In the genomic region with DNA sequence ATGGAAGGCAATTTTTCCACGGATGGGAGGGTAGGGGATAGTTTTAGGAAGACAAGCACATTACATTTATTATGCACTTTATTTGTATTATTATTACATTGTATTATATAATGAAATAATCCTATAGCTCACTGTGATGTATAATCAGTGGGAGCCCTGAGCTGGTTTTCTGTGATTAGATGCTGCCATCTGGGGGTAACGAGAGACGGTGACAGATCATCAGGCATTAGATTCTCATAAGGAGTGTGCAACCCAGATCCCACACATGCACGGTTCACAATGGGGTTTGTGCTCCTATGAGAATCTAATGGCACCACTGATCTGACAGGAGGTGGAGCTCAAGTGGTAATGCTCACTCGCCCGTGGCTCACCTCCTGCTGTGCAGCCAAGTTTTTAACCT, we compare ENCODE assay signal across 15 cellular contexts.
DNase-seq lines count a peak whose midpoint lies in the region; ATAC-seq and TF ChIP-seq lines count a peak whose summit lies in the region.
"Had no signal": no experiment of that assay in that cellular context is flagged by ENCODE, and none has a peak within 500 bp of the region (broad histone marks: within the 10 kb centered on the region; RNA-seq: fewer than 3 reads in every experiment).

No MANE protein-coding gene starts in this region.

- H3K79me2 ChIP-seq in HCT116 (ENCODE audit: insufficient read depth, low read length) = no peaks in the 10 kb centered on the region

- no peak overlapping the region for H3K4me3 Mint-ChIP-seq in naive thymus-derived CD8-positive, alpha-beta T cell
- no peak overlapping the region for H3K4me3 Mint-ChIP-seq in progenitor cell of endocrine pancreas (ENCODE audit: low read depth)
- H3K4me3 Mint-ChIP-seq: T-helper 17 cell had no signal

- no peaks in the 10 kb centered on the region for H3K36me3 ChIP-seq in HCT116 (ENCODE audit: control insufficient read depth in 1 of 2, insufficient read depth in 2 of 2, low read length in 2 of 2)
- no peaks in the 10 kb centered on the region for H3K36me3 ChIP-seq in Panc1 (ENCODE audit: control insufficient read depth, insufficient read depth, low read length)

- H4K20me1 ChIP-seq in HCT116 (ENCODE audit: insufficient read depth) = no peaks in the 10 kb centered on the region

- intact Hi-C loops in HCT116 (cut with micrococcal nuclease) = no loop called here
- intact Hi-C loops in Panc1 (cut with micrococcal nuclease; ENCODE audit: unreplicated experiment) = no loop called here

- no peak overlapping the region for H2AFZ ChIP-seq in HCT116 (ENCODE audit: low read depth, low read length, poor library complexity, severe bottlenecking)

- no peaks in the 10 kb centered on the region for H3K9me3 Mint-ChIP-seq in naive thymus-derived CD8-positive, alpha-beta T cell
- peaks cover 7% of the 10 kb centered on the region for H3K9me3 Mint-ChIP-seq in progenitor cell of endocrine pancreas (ENCODE audit: low read depth)
- H3K9me3 Mint-ChIP-seq: activated T-helper 2 cell treated with anti-CD3 and anti-CD28 coated beads, Interferon-gamma antibody, Interleukin-2, Interleukin-4, amounts not matched to agents 10 μg/mL and 5 μg/mL and 100 μg/mL, durations not matched to agents 14 hours and 24 hours and 36 hours had no signal

- no peaks in the 10 kb centered on the region for H3K9me3 ChIP-seq in HCT116 (ENCODE audit: control insufficient read depth in 1 of 2, insufficient read depth in 1 of 2, low read depth in 1 of 2, low read length in 2 of 2)
- H3K9me3 ChIP-seq in Panc1 (ENCODE audit: control insufficient read depth, insufficient read depth, low read depth, low read length) = no peaks in the 10 kb centered on the region

- in situ Hi-C loops in Panc1 (cut with HindIII; ENCODE audit: low pct_unique_long_range_greater_than_20kb, low sequenced_read_pairs) = no loop called here

- no peak overlapping the region for H3K27ac Mint-ChIP-seq in naive thymus-derived CD8-positive, alpha-beta T cell
- H3K27ac Mint-ChIP-seq in progenitor cell of endocrine pancreas = no peak overlapping the region
- H3K27ac Mint-ChIP-seq: activated T-helper 2 cell treated with anti-CD3 and anti-CD28 coated beads, Interferon-gamma antibody, Interleukin-2, Interleukin-4, amounts not matched to agents 10 μg/mL and 5 μg/mL and 100 μg/mL, durations not matched to agents 14 hours and 24 hours and 36 hours; T-helper 17 cell had no signal

- peaks cover 0 to 2% (median 2%) of the 10 kb centered on the region in 5 donors for H3K27me3 Mint-ChIP-seq in naive thymus-derived CD8-positive, alpha-beta T cell
- H3K27me3 Mint-ChIP-seq in progenitor cell of endocrine pancreas = no peaks in the 10 kb centered on the region

- no peak for TF ChIP-seq POLR2A in HCT116 (IDR thresholded peaks at IDR 0.05; ENCODE audit: borderline replicate concordance, extremely low read depth, insufficient read depth, insufficient read length)

- TF ChIP-seq CTCF in GM10248 (IDR thresholded peaks at IDR 0.05; ENCODE audit: control extremely low read depth, extremely low read depth, low read depth, missing control alignments) (peak; percentile 11), HCT116 (IDR thresholded peaks at IDR 0.05 in 2 of 3, conservative IDR thresholded peaks at IDR 0.05 in 1 of 3; ENCODE audit: borderline replicate concordance in 1 of 3, insufficient read depth in 1 of 3, low read depth in 2 of 3, low read length in 2 of 3) (no peak), Panc1 (IDR thresholded peaks at IDR 0.05) (peak; percentile 35; the same call in 1 of the 2 replicates), progenitor cell of endocrine pancreas (IDR thresholded peaks at IDR 0.05; ENCODE audit: unreplicated experiment) (no peak)

- no peaks in the 10 kb centered on the region for H3K4me1 Mint-ChIP-seq in naive thymus-derived CD8-positive, alpha-beta T cell
- H3K4me1 Mint-ChIP-seq in progenitor cell of endocrine pancreas (ENCODE audit: low read depth) = peaks cover 23% of the 10 kb centered on the region

- no peak for DNase-seq in GM10248 (ENCODE audit: extremely low spot score)
- DNase-seq in HCT116 (ENCODE audit: low read depth, low spot score) = no peak
- DNase-seq in Panc1 (ENCODE audit: low read depth, low spot score) = no peak
- peak; percentile 7 for DNase-seq in islet precursor cell
- no peak for DNase-seq in naive thymus-derived CD8-positive, alpha-beta T cell
- no peak for DNase-seq in progenitor cell of endocrine pancreas (ENCODE audit: low spot score, unreplicated experiment)
- DNase-seq: activated CD4-positive, alpha-beta T cell treated with anti-CD3 and anti-CD28 coated beads, Interleukin-2, amount 50 U/mL, for 48 hours; effector memory CD4-positive, alpha-beta T cell; foreskin melanocyte; mesenchymal stem cell; nucleus accumbens; small intestine; T-helper 17 cell had no signal

- no peak overlapping the region for H3K9ac ChIP-seq in HCT116 (ENCODE audit: low read length)

- H3K27me3 ChIP-seq in HCT116 (ENCODE audit: insufficient read depth, low read length) (no peaks in the 10 kb centered on the region), Panc1 (ENCODE audit: control insufficient read depth, insufficient read depth, low read length) (peaks cover 5% of the 10 kb centered on the region; the same call in 1 of the 2 replicates)

- H3K27ac ChIP-seq in HCT116 (ENCODE audit: low read depth, low read length) (no peak overlapping the region), Panc1 (ENCODE audit: low read length) (no peak overlapping the region)

- no peak overlapping the region for H3K4me2 ChIP-seq in HCT116 (ENCODE audit: low read length)

- peak; percentile 49; the same call in 1 of the 2 replicates for ATAC-seq in HCT116
- no peak for ATAC-seq in Panc1
- ATAC-seq in naive thymus-derived CD8-positive, alpha-beta T cell = no peak
- no peak for ATAC-seq in GM19328 (IDR thresholded peaks at IDR 0.05; ENCODE audit: unreplicated experiment)
- ATAC-seq: T-helper 17 cell had no signal

- CTCF ChIA-PET in GM10248 (lab: Yijun Ruan, JAX) (interaction anchor here (0.6 to 2.5 kb wide), 13 partner anchors 10 to 1500 kb away, joined by 3 to 9 read pairs (median 3); no protein-coding TSS in a partner anchor), HCT116 (lab: Charles Lee) (no interaction called here), Panc1 (lab: Charles Lee) (interaction anchor here (0.6 to 1.3 kb wide), 2 partner anchors 23 to 547 kb away, joined by 3 read pairs; a partner anchor contains a TSS)

- POLR2A ChIA-PET in GM10248 (lab: Yijun Ruan, JAX) = no interaction called here
- POLR2A ChIA-PET in HCT116 (lab: Charles Lee) = no interaction called here
- POLR2A ChIA-PET in Panc1 (lab: Charles Lee) = no interaction called here
- POLR2A ChIA-PET in naive thymus-derived CD8-positive, alpha-beta T cell (lab: Charles Lee) = no interaction called here

- no peaks in the 10 kb centered on the region for H3K4me1 ChIP-seq in HCT116 (ENCODE audit: control insufficient read depth in 1 of 2, insufficient read depth in 2 of 2, low read length in 2 of 2)
- no peaks in the 10 kb centered on the region for H3K4me1 ChIP-seq in Panc1 (ENCODE audit: control insufficient read depth, insufficient read depth, low read length)

- peak; percentile 21; the same call in 1 of the 2 replicates for TF ChIP-seq RAD21 in HCT116 (IDR thresholded peaks at IDR 0.05; ENCODE audit: low read depth)

- RAD21 ChIA-PET in HCT116 (lab: Charles Lee; ENCODE audit: low non-redundant PET in 1 of 2, low total read pairs in 2 of 2, uncharacterized antibody in 2 of 2, unreplicated experiment in 2 of 2) = interaction anchor here (0.6 to 1.1 kb wide), 2 partner anchors 118 to 547 kb away, joined by 3 read pairs; a partner anchor contains a TSS

- H3K4me3 ChIP-seq in HCT116 (replicated peaks in 1 of 2; ENCODE audit: low read depth in 1 of 2, low read length in 2 of 2) = no peak overlapping the region
- H3K4me3 ChIP-seq in Panc1 (ENCODE audit: low read depth in 2 of 2, low read length in 2 of 2) = no peak overlapping the region

- BruUV-seq in HCT116 (replicated peaks; lab: Mats Ljungman, UMichigan) = no TSS peak
- no TSS peak for BruUV-seq in Panc1 (replicated peaks; lab: Mats Ljungman, UMichigan)

- no peaks in the 10 kb centered on the region for H3K9me2 ChIP-seq in HCT116 (ENCODE audit: insufficient read depth)

- H3K36me3 Mint-ChIP-seq in naive thymus-derived CD8-positive, alpha-beta T cell = no peaks in the 10 kb centered on the region
- H3K36me3 Mint-ChIP-seq in progenitor cell of endocrine pancreas (ENCODE audit: insufficient read depth) = no peaks in the 10 kb centered on the region

TF ChIP-seq in HCT116, 20 proteins besides CTCF, POLR2A, EP300 and RAD21 (continues in another document):
- TF ChIP-seq, protein P1, sequence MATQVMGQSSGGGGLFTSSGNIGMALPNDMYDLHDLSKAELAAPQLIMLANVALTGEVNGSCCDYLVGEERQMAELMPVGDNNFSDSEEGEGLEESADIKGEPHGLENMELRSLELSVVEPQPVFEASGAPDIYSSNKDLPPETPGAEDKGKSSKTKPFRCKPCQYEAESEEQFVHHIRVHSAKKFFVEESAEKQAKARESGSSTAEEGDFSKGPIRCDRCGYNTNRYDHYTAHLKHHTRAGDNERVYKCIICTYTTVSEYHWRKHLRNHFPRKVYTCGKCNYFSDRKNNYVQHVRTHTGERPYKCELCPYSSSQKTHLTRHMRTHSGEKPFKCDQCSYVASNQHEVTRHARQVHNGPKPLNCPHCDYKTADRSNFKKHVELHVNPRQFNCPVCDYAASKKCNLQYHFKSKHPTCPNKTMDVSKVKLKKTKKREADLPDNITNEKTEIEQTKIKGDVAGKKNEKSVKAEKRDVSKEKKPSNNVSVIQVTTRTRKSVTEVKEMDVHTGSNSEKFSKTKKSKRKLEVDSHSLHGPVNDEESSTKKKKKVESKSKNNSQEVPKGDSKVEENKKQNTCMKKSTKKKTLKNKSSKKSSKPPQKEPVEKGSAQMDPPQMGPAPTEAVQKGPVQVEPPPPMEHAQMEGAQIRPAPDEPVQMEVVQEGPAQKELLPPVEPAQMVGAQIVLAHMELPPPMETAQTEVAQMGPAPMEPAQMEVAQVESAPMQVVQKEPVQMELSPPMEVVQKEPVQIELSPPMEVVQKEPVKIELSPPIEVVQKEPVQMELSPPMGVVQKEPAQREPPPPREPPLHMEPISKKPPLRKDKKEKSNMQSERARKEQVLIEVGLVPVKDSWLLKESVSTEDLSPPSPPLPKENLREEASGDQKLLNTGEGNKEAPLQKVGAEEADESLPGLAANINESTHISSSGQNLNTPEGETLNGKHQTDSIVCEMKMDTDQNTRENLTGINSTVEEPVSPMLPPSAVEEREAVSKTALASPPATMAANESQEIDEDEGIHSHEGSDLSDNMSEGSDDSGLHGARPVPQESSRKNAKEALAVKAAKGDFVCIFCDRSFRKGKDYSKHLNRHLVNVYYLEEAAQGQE (IDR thresholded peaks at IDR 0.05; ENCODE audit: low read depth) = no peak
- TF ChIP-seq TCF7L2 (IDR thresholded peaks at IDR 0.05; ENCODE audit: borderline replicate concordance, extremely low read depth, insufficient read depth, insufficient read length) = no peak

Comparison
In these comparisons a context has a peak if more than half of its experiments do, and no peak if none do; other contexts are left out.
1. CTCF ChIP-seq: peak in GM10248 (single experiment) and Panc1 (single experiment); none in HCT116 (0 of 3) and progenitor cell of endocrine pancreas (single experiment).